Comparison of ENCODE assay signal across 22 cellular contexts in the genomic region with DNA sequence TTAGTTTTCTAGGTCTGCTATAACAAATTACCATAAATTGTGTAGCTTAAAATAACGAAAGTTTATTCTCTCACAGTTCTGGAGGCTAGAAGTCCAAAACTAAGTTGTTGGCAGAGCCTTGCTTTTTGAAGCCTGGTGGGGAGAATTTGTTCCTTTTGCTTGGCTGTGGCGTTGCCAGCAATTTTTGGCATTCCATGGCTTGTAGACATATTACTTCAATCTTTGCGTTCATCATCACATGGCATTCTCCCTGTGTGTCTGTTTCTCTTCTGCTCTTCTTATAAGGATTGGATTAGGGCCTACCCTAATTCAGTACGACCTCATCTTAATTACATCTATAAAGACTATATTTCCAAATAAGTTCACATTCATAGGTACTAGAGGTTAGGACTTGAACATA.
"Had no signal": no experiment of that assay in that cellular context is flagged by ENCODE, and none has a peak within 500 bp of the region (broad histone marks: within the 10 kb centered on the region; RNA-seq: fewer than 3 reads in every experiment).

No MANE protein-coding gene starts in this region.

- H3K79me2 ChIP-seq: hepatocyte had no signal

- H3K27ac Mint-ChIP-seq: activated naive CD4-positive, alpha-beta T cell treated with anti-CD3 and anti-CD28 coated beads for 36 hours; activated naive CD8-positive, alpha-beta T cell treated with anti-CD3 and anti-CD28 coated beads, Interleukin-2, amount 10 ng/mL, durations not matched to agents 7 days and 5 days; dendritic cell treated with granulocyte-macrophage colony-stimulating factor and Interleukin-4, amounts not matched to agents 40 ng/mL and 50 ng/mL, for 4 days; natural killer cell; progenitor cell of endocrine pancreas; T-helper 1 cell treated with Interleukin-12 subunit alpha and Interleukin-12 subunit beta and Interleukin-4 antibody, amounts not matched to agents 30 μg/mL and 1 μg/mL, for 36 hours; WTC11 had no signal

- H3K27me3 Mint-ChIP-seq: activated naive CD8-positive, alpha-beta T cell treated with anti-CD3 and anti-CD28 coated beads, Interleukin-2, amount 10 ng/mL, durations not matched to agents 7 days and 5 days; dendritic cell treated with granulocyte-macrophage colony-stimulating factor and Interleukin-4, amounts not matched to agents 40 ng/mL and 50 ng/mL, for 4 days; progenitor cell of endocrine pancreas had no signal

- H2AFZ ChIP-seq: hepatocyte had no signal

- H3K27me3 ChIP-seq: body of pancreas, cardiac muscle cell, hepatocyte, left lung, tibial nerve had no signal

- ATAC-seq: body of pancreas; left lung; natural killer cell; stimulated activated naive CD8-positive, alpha-beta T cell treated with anti-CD3 and anti-CD28 coated beads, Interleukin-15, Interleukin-2, amounts not matched to agents 100 U/mL and 50 U/mL, for 24 hours; WTC11 had no signal

- H3K4me3 ChIP-seq: body of pancreas, cardiac muscle cell, hepatocyte, left lung, lung, tibial nerve had no signal

- DNase-seq: activated naive CD4-positive, alpha-beta T cell treated with anti-CD3 and anti-CD28 coated beads for 36 hours; activated naive CD8-positive, alpha-beta T cell treated with anti-CD3 and anti-CD28 coated beads, Interleukin-2, amount 10 ng/mL, durations not matched to agents 7 days and 5 days; activated T-cell treated with anti-CD3 and anti-CD28 coated beads, Interleukin-2, amount 50 U/mL, for 48 hours; amygdala; body of pancreas; effector CD4-positive, alpha-beta T cell; erythroblast; kidney glomerular epithelial cell; left lung; natural killer cell; stimulated activated CD4-positive, alpha-beta T cell treated with anti-CD3 and anti-CD28 coated beads, Interleukin-12 subunit alpha, Interleukin-12 subunit beta, amount 100 ng/mL, for 4 hours; stimulated activated CD4-positive, alpha-beta T cell treated with anti-CD3 and anti-CD28 coated beads, Interleukin-4, amount 100 ng/mL, for 4 hours; stimulated activated naive CD8-positive, alpha-beta T cell treated with anti-CD3 and anti-CD28 coated beads, Interleukin-15, Interleukin-2, amounts not matched to agents 100 U/mL and 50 U/mL, for 24 hours; T1000 had no signal

- H3K4me2 ChIP-seq: hepatocyte had no signal

- H3K4me1 ChIP-seq: body of pancreas, left lung, tibial nerve had no signal

- H3K27ac ChIP-seq: body of pancreas, cardiac muscle cell, hepatocyte, left lung, tibial nerve had no signal

- H3K4me1 Mint-ChIP-seq: natural killer cell, WTC11 had no signal

- H3K4me3 Mint-ChIP-seq: activated naive CD4-positive, alpha-beta T cell treated with anti-CD3 and anti-CD28 coated beads for 36 hours; activated naive CD8-positive, alpha-beta T cell treated with anti-CD3 and anti-CD28 coated beads, Interleukin-2, amount 10 ng/mL, durations not matched to agents 7 days and 5 days; dendritic cell treated with granulocyte-macrophage colony-stimulating factor and Interleukin-4, amounts not matched to agents 40 ng/mL and 50 ng/mL, for 4 days; natural killer cell; T-helper 1 cell treated with Interleukin-12 subunit alpha and Interleukin-12 subunit beta and Interleukin-4 antibody, amounts not matched to agents 30 μg/mL and 1 μg/mL, for 36 hours; WTC11 had no signal
